Comparison of ENCODE assay signal across 9 cellular contexts in the genomic region with DNA sequence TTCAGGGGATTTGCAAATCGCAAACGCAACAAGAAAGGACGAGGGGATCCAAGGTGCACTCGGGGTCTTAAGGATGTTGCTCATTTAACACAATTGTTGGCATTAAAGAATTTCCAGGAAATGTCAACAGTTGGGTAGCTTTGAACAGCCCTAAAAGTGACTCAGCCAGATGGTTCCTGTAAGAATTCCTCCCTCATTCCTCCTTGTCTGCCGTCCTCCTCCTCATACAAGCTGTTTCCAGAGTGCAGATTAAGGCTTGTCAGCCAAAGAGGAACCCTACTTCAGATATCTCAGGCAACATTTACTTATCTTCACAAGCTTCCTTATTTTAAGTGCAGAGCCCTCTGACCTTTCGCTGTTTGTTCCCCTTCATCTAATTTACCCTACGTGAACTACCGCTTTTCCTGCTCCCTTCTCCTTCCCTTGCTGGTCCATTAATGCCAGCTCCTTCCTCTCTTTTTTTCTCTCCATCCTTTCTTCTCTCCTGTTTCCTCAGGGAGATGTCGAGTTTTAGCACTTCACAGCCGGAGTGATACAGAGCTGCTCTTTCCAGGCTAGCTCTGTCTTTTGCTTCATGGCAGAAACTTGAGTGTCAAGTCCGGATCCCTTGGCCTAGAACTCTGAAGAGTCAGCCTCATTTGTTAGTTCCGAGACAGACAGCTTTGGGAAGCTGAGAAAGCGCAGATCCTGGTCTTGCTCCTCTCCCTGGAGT. TPM values are rescaled to one million over a fixed set of nuclear protein-coding genes. Genes with fewer than 3 reads are reported as not detected.
DNase-seq lines count a peak whose midpoint lies in the region; ATAC-seq and FAIRE-seq lines count a peak whose summit lies in the region.
"Had no signal": no experiment of that assay in that cellular context is flagged by ENCODE, and none has a peak within 500 bp of the region (broad histone marks: within the 10 kb centered on the region; RNA-seq: fewer than 3 reads in every experiment).

No MANE protein-coding gene starts in this region.

- POLR2A ChIA-PET in activated CD8-positive, alpha-beta T cell treated with anti-CD3 and anti-CD28 coated beads, Interleukin-2, amount 10 ng/mL, durations not matched to agents 7 days and 5 days (lab: Charles Lee) = interaction anchor here (0.6 to 2.6 kb wide), 3 partner anchors 26 to 261 kb away, joined by 3 to 10 read pairs (median 8); a partner anchor contains a TSS

- H3K36me3 Mint-ChIP-seq in activated T-cell treated with anti-CD3 and anti-CD28 coated beads, Interleukin-2, amount 50 U/mL, for 72 hours (ENCODE audit: insufficient read depth in 2 of 2) = no peaks in the 10 kb centered on the region
- H3K36me3 Mint-ChIP-seq in activated CD8-positive, alpha-beta T cell treated with anti-CD3 and anti-CD28 coated beads, Interleukin-2, amount 10 ng/mL, durations not matched to agents 7 days and 5 days (ENCODE audit: low read depth) = peaks cover 10% of the 10 kb centered on the region

- CTCF ChIA-PET in activated CD8-positive, alpha-beta T cell treated with anti-CD3 and anti-CD28 coated beads, Interleukin-2, amount 10 ng/mL, durations not matched to agents 7 days and 5 days (lab: Charles Lee) = interaction anchor here (0.7 to 4.6 kb wide), 10 partner anchors 14 to 221 kb away, joined by 3 to 27 read pairs (median 5); a partner anchor contains a TSS

- H3K4me3 Mint-ChIP-seq in activated T-cell treated with anti-CD3 and anti-CD28 coated beads, Interleukin-2, amount 50 U/mL, for 72 hours = peak overlapping the region; percentile 85 to 88
- peak overlapping the region; percentile 68 for H3K4me3 Mint-ChIP-seq in activated CD8-positive, alpha-beta T cell treated with anti-CD3 and anti-CD28 coated beads, Interleukin-2, amount 10 ng/mL, durations not matched to agents 7 days and 5 days

- FAIRE-seq in urothelium cell line (lab: Jason Lieb, UNC) = no peak
- FAIRE-seq: G401.6 had no signal

- H3K27ac Mint-ChIP-seq in activated T-cell treated with anti-CD3 and anti-CD28 coated beads, Interleukin-2, amount 50 U/mL, for 72 hours = peak overlapping the region; percentile 95
- H3K27ac Mint-ChIP-seq in activated CD8-positive, alpha-beta T cell treated with anti-CD3 and anti-CD28 coated beads, Interleukin-2, amount 10 ng/mL, durations not matched to agents 7 days and 5 days = peak overlapping the region; percentile 97

- no peaks in the 10 kb centered on the region for H3K9me3 Mint-ChIP-seq in activated T-cell treated with anti-CD3 and anti-CD28 coated beads, Interleukin-2, amount 50 U/mL, for 72 hours
- H3K9me3 Mint-ChIP-seq in activated CD8-positive, alpha-beta T cell treated with anti-CD3 and anti-CD28 coated beads, Interleukin-2, amount 10 ng/mL, durations not matched to agents 7 days and 5 days (ENCODE audit: insufficient read depth) = no peaks in the 10 kb centered on the region

- H3K27me3 Mint-ChIP-seq in activated T-cell treated with anti-CD3 and anti-CD28 coated beads, Interleukin-2, amount 50 U/mL, for 72 hours (ENCODE audit: low read depth) = no peaks in the 10 kb centered on the region
- no peaks in the 10 kb centered on the region for H3K27me3 Mint-ChIP-seq in activated CD8-positive, alpha-beta T cell treated with anti-CD3 and anti-CD28 coated beads, Interleukin-2, amount 10 ng/mL, durations not matched to agents 7 days and 5 days (ENCODE audit: low read depth)

- H3K4me1 Mint-ChIP-seq in activated T-cell treated with anti-CD3 and anti-CD28 coated beads, Interleukin-2, amount 50 U/mL, for 72 hours (ENCODE audit: low read depth) = peaks cover 60% of the 10 kb centered on the region
- peaks cover 55% of the 10 kb centered on the region for H3K4me1 Mint-ChIP-seq in activated CD8-positive, alpha-beta T cell treated with anti-CD3 and anti-CD28 coated beads, Interleukin-2, amount 10 ng/mL, durations not matched to agents 7 days and 5 days (ENCODE audit: low read depth)

- no peak for ATAC-seq in activated T-cell treated with anti-CD3 and anti-CD28 coated beads, Interleukin-2, amount 50 U/mL, for 72 hours (replicated peaks in 1 of 2)
- ATAC-seq in activated CD8-positive, alpha-beta T cell treated with anti-CD3 and anti-CD28 coated beads, Interleukin-2, amount 10 ng/mL, durations not matched to agents 7 days and 5 days = no peak
- ATAC-seq in HG02610 (IDR thresholded peaks at IDR 0.05; ENCODE audit: unreplicated experiment) = no peak
- ATAC-seq in esophagus mucosa = no peak

- no peak for DNase-seq in activated T-cell treated with anti-CD3 and anti-CD28 coated beads, Interleukin-2, amount 50 U/mL, for 72 hours
- DNase-seq in activated T-cell treated with anti-CD3 and anti-CD28 coated beads for 4 hours = no peak
- DNase-seq in activated CD8-positive, alpha-beta T cell treated with anti-CD3 and anti-CD28 coated beads, Interleukin-2, amount 10 ng/mL, durations not matched to agents 7 days and 5 days = no peak
- DNase-seq in hepatic stellate cell (ENCODE audit: low spot score) = peak; percentile 74
- peak; percentile 44 for DNase-seq in urothelium cell line (ENCODE audit: low spot score)
- no peak for DNase-seq in NCI-H128 (lab: John Stamatoyannopoulos, UW; ENCODE audit: unreplicated experiment)

RNA-seq across cellular contexts. Expression of a gene that starts 26.1 kb away (rescaled TPM):
- total RNA-seq in activated T-cell treated with anti-CD3 and anti-CD28 coated beads, Interleukin-2, amount 50 U/mL, for 72 hours = 10 to 100 TPM; 20.3 to 22.8 TPM
- 10 to 100 TPM; 25.2 to 30.3 TPM for total RNA-seq in activated CD8-positive, alpha-beta T cell treated with anti-CD3 and anti-CD28 coated beads, Interleukin-2, amount 10 ng/mL, durations not matched to agents 7 days and 5 days
- 16.6 TPM for total RNA-seq in esophagus mucosa

Comparison
In these comparisons a context has a peak if more than half of its experiments do, and no peak if none do; other contexts are left out.
1. DNase-seq: peak in hepatic stellate cell (single experiment) and urothelium cell line (single experiment); none in activated T-cell treated with anti-CD3 and anti-CD28 coated beads, Interleukin-2, amount 50 U/mL, for 72 hours (0 of 2), activated T-cell treated with anti-CD3 and anti-CD28 coated beads for 4 hours (single experiment), activated CD8-positive, alpha-beta T cell treated with anti-CD3 and anti-CD28 coated beads, Interleukin-2, amount 10 ng/mL, durations not matched to agents 7 days and 5 days (single experiment) and NCI-H128 (single experiment).